ENCODE assay signal across 8 cellular contexts in the genomic region with DNA sequence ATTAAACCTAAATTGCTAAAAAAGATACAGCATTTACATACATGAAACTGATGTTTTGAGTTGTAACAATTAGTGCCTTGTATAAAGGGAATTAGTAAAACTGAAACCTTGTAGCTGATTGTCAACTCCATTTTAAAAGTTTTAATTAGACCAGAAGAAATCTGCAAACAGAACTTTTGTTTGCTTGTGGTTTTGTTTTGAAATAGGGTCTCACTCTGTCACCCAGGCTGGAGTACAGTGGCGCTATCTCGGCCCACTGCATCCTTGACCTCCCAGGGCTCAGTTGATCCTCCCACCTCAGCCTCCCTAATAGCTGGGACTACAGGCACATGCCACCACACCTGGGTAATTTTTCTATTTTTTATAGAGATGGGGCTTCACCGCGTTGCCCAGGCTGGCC.
"Had no signal": no experiment of that assay in that cellular context is flagged by ENCODE, and none has a peak within 500 bp of the region (broad histone marks: within the 10 kb centered on the region; RNA-seq: fewer than 3 reads in every experiment).

No MANE protein-coding gene starts in this region.

- H3K9ac ChIP-seq: KMS-11 had no signal

- H3K4me2 ChIP-seq: KMS-11 had no signal

- FAIRE-seq: K562 had no signal

- DNase-seq: IMR-90, Karpas-422, Kasumi-1, KBM-7, KG1 had no signal

- H3K4me3 ChIP-seq: K562 had no signal

- H3K27ac ChIP-seq: HL-60, KMS-11 had no signal
